In the genomic region with DNA sequence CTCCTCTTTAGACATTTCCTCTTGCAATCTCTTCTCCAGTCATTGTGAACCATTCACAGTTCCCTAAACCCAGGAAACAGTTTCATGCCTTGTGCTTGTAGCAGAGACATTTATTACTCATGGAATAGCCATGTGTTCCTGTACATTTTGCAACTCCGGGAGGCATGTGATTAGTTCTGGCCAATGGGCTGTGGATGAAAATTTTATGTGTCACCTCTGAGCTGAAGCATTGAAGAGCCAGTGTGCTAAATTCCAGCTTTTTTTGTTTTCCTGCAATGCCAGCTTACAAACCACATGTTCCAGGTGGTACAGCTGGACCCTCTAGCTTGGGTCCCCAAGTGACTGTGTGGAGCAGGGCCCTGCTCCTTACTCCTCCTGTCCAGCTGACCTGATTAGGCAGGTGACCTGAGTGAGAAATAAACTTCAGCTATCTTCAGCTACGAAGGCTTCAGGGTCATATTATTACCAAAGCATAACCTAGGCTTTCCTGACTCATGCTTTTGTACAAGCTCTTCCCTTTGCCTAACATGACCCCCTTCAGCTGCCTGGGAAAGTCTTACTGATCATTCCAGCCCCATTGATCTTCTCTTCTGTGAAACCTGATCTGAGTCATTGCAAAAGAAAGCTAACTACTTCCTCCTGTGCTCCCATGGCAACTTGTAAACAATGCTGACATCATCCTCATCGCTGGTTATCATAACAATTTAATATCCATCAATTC, we compare ENCODE assay signal across 1 cellular context.
A peak's percentile ranks its signal among the peaks of the same experiment; 100 is the strongest.
TF ChIP-seq lines count a peak whose summit lies in the region.

No MANE protein-coding gene starts in this region.

TF ChIP-seq in HepG2, 621 proteins besides CTCF, POLR2A, EP300 and RAD21 (continued from another document and continues in another):
- TF ChIP-seq, protein P1, sequence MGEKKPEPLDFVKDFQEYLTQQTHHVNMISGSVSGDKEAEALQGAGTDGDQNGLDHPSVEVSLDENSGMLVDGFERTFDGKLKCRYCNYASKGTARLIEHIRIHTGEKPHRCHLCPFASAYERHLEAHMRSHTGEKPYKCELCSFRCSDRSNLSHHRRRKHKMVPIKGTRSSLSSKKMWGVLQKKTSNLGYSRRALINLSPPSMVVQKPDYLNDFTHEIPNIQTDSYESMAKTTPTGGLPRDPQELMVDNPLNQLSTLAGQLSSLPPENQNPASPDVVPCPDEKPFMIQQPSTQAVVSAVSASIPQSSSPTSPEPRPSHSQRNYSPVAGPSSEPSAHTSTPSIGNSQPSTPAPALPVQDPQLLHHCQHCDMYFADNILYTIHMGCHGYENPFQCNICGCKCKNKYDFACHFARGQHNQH (CRISPR knock-in tag; IDR thresholded peaks at IDR 0.05): peak; percentile 57; the same call in 1 of the 2 replicates
- TF ChIP-seq, protein P2, sequence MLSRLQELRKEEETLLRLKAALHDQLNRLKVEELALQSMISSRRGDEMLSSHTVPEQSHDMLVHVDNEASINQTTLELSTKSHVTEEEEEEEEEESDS (CRISPR knock-in tag; IDR thresholded peaks at IDR 0.05; ENCODE audit: borderline replicate concordance): 0 out of 2 replicates have a peak, but pooled peaks have one; percentile 55
- TF ChIP-seq, protein P3, sequence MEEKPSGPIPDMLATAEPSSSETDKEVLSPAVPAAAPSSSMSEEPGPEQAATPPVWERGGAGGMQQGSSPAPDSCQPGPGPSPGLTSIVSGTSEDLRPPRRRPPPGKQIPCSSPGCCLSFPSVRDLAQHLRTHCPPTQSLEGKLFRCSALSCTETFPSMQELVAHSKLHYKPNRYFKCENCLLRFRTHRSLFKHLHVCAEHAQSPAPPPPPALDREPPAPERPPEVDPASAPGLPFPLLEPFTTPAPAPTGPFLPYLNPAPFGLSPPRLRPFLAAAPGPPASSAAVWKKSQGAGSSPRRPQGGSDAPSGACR (CRISPR knock-in tag; IDR thresholded peaks at IDR 0.05): peak; percentile 61; the same call in 1 of the 2 replicates
- TF ChIP-seq RFX3 (CRISPR knock-in tag; IDR thresholded peaks at IDR 0.05) (peak; percentile 99), FOXC1 (CRISPR knock-in tag; IDR thresholded peaks at IDR 0.05; ENCODE audit: borderline replicate concordance) (no peak), CCAR2 (optimal IDR thresholded peaks at IDR 0.05; ENCODE audit: low read depth, low read length) (no peak), REXO4 (CRISPR knock-in tag; IDR thresholded peaks at IDR 0.05; ENCODE audit: borderline replicate concordance) (no peak), ZBTB7B (CRISPR knock-in tag; IDR thresholded peaks at IDR 0.05) (no peak), SOX13 (IDR thresholded peaks at IDR 0.05) (peak; percentile 53; the same call in 1 of the 2 replicates), SOX13 (CRISPR knock-in tag; conservative IDR thresholded peaks at IDR 0.05 in 1 of 2, IDR thresholded peaks at IDR 0.05 in 1 of 2) (peak in 1 of 2 experiments; percentile 87; a peak in 2 of 4 replicates), RARG (CRISPR knock-in tag; IDR thresholded peaks at IDR 0.05; ENCODE audit: low read depth) (no peak), HOXA7 (CRISPR knock-in tag; IDR thresholded peaks at IDR 0.05) (no peak), CEBPB (IDR thresholded peaks at IDR 0.05; ENCODE audit: borderline replicate concordance, low read depth, low read length) (peak; percentile 95), XBP1 (CRISPR knock-in tag; IDR thresholded peaks at IDR 0.05) (no peak), SMARCE1 (IDR thresholded peaks at IDR 0.05; ENCODE audit: borderline replicate concordance) (no peak), ZNF850 (CRISPR knock-in tag; conservative IDR thresholded peaks at IDR 0.05) (no peak), SETDB1 (CRISPR knock-in tag; IDR thresholded peaks at IDR 0.05; ENCODE audit: borderline replicate concordance) (no peak), IKZF1 (IDR thresholded peaks at IDR 0.05) (no peak), HNRNPUL1 (IDR thresholded peaks at IDR 0.05; ENCODE audit: low read depth, low read length) (no peak), ARHGAP35 (CRISPR knock-in tag; IDR thresholded peaks at IDR 0.05; ENCODE audit: borderline replicate concordance) (no peak), HMG20B (CRISPR knock-in tag; conservative IDR thresholded peaks at IDR 0.05) (peak; percentile 73), SKI (IDR thresholded peaks at IDR 0.05; ENCODE audit: partially characterized antibody) (peak; percentile 73), ARNT2 (CRISPR knock-in tag; IDR thresholded peaks at IDR 0.05; ENCODE audit: low read depth) (no peak), MYNN (CRISPR knock-in tag; IDR thresholded peaks at IDR 0.05; ENCODE audit: low read depth) (no peak), HOXA5 (CRISPR knock-in tag; IDR thresholded peaks at IDR 0.05) (no peak), HIVEP1 (CRISPR knock-in tag; IDR thresholded peaks at IDR 0.05) (no peak), ZNF251 (CRISPR knock-in tag; IDR thresholded peaks at IDR 0.05) (no peak), ZNF124 (CRISPR knock-in tag; IDR thresholded peaks at IDR 0.05) (no peak; the same call in 1 of the 2 replicates), ZNF558 (CRISPR knock-in tag; IDR thresholded peaks at IDR 0.05; ENCODE audit: borderline replicate concordance) (no peak), RELA (CRISPR knock-in tag; IDR thresholded peaks at IDR 0.05) (no peak), KLF13 (CRISPR knock-in tag; IDR thresholded peaks at IDR 0.05) (no peak), MXI1 (IDR thresholded peaks at IDR 0.05; ENCODE audit: borderline replicate concordance, low read depth, low read length) (peak; percentile 81; the same call in 2 of the 3 replicates), PITX1 (CRISPR knock-in tag; IDR thresholded peaks at IDR 0.05) (no peak; the same call in 1 of the 2 replicates), TSC22D2 (CRISPR knock-in tag; IDR thresholded peaks at IDR 0.05; ENCODE audit: borderline replicate concordance) (peak; percentile 31; the same call in 1 of the 2 replicates), ATRX (CRISPR knock-in tag; IDR thresholded peaks at IDR 0.05; ENCODE audit: borderline replicate concordance) (no peak), ZNF737 (CRISPR knock-in tag; IDR thresholded peaks at IDR 0.05; ENCODE audit: borderline replicate concordance) (no peak), ZNF232 (CRISPR knock-in tag; IDR thresholded peaks at IDR 0.05; ENCODE audit: borderline replicate concordance) (no peak)
- TF ChIP-seq, protein P4, sequence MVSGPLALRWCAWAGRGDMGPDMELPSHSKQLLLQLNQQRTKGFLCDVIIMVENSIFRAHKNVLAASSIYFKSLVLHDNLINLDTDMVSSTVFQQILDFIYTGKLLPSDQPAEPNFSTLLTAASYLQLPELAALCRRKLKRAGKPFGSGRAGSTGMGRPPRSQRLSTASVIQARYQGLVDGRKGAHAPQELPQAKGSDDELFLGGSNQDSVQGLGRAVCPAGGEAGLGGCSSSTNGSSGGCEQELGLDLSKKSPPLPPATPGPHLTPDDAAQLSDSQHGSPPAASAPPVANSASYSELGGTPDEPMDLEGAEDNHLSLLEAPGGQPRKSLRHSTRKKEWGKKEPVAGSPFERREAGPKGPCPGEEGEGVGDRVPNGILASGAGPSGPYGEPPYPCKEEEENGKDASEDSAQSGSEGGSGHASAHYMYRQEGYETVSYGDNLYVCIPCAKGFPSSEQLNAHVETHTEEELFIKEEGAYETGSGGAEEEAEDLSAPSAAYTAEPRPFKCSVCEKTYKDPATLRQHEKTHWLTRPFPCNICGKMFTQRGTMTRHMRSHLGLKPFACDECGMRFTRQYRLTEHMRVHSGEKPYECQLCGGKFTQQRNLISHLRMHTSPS (CRISPR knock-in tag; IDR thresholded peaks at IDR 0.05; ENCODE audit: low read depth): no peak
- TF ChIP-seq, protein P5, sequence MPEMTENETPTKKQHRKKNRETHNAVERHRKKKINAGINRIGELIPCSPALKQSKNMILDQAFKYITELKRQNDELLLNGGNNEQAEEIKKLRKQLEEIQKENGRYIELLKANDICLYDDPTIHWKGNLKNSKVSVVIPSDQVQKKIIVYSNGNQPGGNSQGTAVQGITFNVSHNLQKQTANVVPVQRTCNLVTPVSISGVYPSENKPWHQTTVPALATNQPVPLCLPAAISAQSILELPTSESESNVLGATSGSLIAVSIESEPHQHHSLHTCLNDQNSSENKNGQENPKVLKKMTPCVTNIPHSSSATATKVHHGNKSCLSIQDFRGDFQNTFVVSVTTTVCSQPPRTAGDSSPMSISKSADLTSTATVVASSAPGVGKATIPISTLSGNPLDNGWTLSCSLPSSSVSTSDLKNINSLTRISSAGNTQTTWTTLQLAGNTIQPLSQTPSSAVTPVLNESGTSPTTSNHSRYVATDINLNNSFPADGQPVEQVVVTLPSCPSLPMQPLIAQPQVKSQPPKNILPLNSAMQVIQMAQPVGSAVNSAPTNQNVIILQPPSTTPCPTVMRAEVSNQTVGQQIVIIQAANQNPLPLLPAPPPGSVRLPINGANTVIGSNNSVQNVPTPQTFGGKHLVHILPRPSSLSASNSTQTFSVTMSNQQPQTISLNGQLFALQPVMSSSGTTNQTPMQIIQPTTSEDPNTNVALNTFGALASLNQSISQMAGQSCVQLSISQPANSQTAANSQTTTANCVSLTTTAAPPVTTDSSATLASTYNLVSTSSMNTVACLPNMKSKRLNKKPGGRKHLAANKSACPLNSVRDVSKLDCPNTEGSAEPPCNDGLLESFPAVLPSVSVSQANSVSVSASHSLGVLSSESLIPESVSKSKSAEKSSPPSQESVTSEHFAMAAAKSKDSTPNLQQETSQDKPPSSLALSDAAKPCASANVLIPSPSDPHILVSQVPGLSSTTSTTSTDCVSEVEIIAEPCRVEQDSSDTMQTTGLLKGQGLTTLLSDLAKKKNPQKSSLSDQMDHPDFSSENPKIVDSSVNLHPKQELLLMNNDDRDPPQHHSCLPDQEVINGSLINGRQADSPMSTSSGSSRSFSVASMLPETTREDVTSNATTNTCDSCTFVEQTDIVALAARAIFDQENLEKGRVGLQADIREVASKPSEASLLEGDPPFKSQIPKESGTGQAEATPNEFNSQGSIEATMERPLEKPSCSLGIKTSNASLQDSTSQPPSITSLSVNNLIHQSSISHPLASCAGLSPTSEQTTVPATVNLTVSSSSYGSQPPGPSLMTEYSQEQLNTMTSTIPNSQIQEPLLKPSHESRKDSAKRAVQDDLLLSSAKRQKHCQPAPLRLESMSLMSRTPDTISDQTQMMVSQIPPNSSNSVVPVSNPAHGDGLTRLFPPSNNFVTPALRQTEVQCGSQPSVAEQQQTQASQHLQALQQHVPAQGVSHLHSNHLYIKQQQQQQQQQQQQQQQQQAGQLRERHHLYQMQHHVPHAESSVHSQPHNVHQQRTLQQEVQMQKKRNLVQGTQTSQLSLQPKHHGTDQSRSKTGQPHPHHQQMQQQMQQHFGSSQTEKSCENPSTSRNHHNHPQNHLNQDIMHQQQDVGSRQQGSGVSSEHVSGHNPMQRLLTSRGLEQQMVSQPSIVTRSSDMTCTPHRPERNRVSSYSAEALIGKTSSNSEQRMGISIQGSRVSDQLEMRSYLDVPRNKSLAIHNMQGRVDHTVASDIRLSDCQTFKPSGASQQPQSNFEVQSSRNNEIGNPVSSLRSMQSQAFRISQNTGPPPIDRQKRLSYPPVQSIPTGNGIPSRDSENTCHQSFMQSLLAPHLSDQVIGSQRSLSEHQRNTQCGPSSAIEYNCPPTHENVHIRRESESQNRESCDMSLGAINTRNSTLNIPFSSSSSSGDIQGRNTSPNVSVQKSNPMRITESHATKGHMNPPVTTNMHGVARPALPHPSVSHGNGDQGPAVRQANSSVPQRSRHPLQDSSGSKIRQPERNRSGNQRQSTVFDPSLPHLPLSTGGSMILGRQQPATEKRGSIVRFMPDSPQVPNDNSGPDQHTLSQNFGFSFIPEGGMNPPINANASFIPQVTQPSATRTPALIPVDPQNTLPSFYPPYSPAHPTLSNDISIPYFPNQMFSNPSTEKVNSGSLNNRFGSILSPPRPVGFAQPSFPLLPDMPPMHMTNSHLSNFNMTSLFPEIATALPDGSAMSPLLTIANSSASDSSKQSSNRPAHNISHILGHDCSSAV (CRISPR knock-in tag; IDR thresholded peaks at IDR 0.05; ENCODE audit: borderline replicate concordance): no peak
- TF ChIP-seq, protein P6, sequence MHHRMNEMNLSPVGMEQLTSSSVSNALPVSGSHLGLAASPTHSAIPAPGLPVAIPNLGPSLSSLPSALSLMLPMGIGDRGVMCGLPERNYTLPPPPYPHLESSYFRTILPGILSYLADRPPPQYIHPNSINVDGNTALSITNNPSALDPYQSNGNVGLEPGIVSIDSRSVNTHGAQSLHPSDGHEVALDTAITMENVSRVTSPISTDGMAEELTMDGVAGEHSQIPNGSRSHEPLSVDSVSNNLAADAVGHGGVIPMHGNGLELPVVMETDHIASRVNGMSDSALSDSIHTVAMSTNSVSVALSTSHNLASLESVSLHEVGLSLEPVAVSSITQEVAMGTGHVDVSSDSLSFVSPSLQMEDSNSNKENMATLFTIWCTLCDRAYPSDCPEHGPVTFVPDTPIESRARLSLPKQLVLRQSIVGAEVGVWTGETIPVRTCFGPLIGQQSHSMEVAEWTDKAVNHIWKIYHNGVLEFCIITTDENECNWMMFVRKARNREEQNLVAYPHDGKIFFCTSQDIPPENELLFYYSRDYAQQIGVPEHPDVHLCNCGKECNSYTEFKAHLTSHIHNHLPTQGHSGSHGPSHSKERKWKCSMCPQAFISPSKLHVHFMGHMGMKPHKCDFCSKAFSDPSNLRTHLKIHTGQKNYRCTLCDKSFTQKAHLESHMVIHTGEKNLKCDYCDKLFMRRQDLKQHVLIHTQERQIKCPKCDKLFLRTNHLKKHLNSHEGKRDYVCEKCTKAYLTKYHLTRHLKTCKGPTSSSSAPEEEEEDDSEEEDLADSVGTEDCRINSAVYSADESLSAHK (CRISPR knock-in tag; IDR thresholded peaks at IDR 0.05; ENCODE audit: borderline replicate concordance): no peak
- TF ChIP-seq, protein P7, sequence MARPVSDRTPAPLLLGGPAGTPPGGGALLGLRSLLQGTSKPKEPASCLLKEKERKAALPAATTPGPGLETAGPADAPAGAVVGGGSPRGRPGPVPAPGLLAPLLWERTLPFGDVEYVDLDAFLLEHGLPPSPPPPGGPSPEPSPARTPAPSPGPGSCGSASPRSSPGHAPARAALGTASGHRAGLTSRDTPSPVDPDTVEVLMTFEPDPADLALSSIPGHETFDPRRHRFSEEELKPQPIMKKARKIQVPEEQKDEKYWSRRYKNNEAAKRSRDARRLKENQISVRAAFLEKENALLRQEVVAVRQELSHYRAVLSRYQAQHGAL (CRISPR knock-in tag; IDR thresholded peaks at IDR 0.05; ENCODE audit: not compliant biosample characterization): no peak
- TF ChIP-seq, protein P8, sequence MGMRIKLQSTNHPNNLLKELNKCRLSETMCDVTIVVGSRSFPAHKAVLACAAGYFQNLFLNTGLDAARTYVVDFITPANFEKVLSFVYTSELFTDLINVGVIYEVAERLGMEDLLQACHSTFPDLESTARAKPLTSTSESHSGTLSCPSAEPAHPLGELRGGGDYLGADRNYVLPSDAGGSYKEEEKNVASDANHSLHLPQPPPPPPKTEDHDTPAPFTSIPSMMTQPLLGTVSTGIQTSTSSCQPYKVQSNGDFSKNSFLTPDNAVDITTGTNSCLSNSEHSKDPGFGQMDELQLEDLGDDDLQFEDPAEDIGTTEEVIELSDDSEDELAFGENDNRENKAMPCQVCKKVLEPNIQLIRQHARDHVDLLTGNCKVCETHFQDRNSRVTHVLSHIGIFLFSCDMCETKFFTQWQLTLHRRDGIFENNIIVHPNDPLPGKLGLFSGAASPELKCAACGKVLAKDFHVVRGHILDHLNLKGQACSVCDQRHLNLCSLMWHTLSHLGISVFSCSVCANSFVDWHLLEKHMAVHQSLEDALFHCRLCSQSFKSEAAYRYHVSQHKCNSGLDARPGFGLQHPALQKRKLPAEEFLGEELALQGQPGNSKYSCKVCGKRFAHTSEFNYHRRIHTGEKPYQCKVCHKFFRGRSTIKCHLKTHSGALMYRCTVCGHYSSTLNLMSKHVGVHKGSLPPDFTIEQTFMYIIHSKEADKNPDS (CRISPR knock-in tag; IDR thresholded peaks at IDR 0.05): no peak
